Comparison of ENCODE assay signal across 13 cellular contexts in the genomic region with DNA sequence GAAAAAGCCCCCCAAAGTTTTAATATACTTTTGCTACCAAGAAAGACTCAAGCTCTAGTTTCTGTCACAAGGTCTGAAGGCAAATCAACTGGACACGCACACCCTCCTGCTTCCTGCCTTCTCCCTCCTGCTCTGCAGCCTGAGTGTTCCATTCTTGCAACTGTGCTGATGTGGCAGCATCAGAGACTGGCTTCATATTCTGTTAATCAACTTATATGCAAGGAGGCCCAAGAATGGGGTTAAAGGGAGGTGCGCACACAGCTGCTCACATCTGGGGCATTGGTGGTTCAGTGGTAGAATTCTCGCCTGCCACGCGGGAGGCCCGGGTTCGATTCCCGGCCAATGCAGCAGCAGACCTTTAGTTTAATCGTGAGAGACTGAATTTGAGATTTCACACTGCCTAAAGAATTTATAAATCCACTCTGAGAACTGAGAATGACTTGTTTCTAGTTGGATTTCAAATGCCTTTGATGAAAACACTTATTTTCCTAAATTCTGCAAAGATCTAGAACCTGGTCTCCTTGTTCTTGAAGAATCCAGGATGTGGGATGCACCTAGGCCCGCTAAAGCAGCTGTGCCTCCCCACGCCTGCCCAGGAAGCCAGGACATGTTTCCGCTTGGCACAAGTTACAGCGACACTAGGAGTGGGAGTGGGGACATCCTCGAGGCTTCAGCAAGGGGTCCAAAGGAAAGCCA. TPM values are rescaled to one million over a fixed set of nuclear protein-coding genes. Genes with fewer than 3 reads are reported as not detected.
DNase-seq lines count a peak whose midpoint lies in the region; ATAC-seq and TF ChIP-seq lines count a peak whose summit lies in the region.
"Had no signal": no experiment of that assay in that cellular context is flagged by ENCODE, and none has a peak within 500 bp of the region (broad histone marks: within the 10 kb centered on the region; RNA-seq: fewer than 3 reads in every experiment).

No MANE protein-coding gene starts in this region.

- no peak for DNase-seq in activated naive CD4-positive, alpha-beta T cell treated with anti-CD3 and anti-CD28 coated beads, Interleukin-2, amount 50 U/mL, for 72 hours (ENCODE audit: low spot score in 2 of 2)
- DNase-seq in activated naive CD4-positive, alpha-beta T cell (lab: John Stamatoyannopoulos, UW): no peak
- DNase-seq in chondrocyte (ENCODE audit: low spot score) (no peak), left kidney (ENCODE audit: low read depth, low spot score) (peak; percentile 80), uterus (peak; percentile 86 to 88), HuH-7 (ENCODE audit: low spot score) (no peak)
- DNase-seq in activated CD4-positive, alpha-beta T cell treated with anti-CD3 and anti-CD28 coated beads for 1 hour: no peak
- no peak for DNase-seq in activated CD4-positive, alpha-beta memory T cell treated with anti-CD3 and anti-CD28 coated beads for 36 hours
- DNase-seq: ACHN, KG1, NCI-H510A, T-helper 2 cell had no signal

- no peaks in the 10 kb centered on the region for H3K4me1 ChIP-seq in uterus

- no peaks in the 10 kb centered on the region for H3K27me3 Mint-ChIP-seq in chondrocyte (ENCODE audit: low read depth)
- H3K27me3 Mint-ChIP-seq in activated CD4-positive, alpha-beta memory T cell treated with anti-CD3 and anti-CD28 coated beads for 36 hours: no peaks in the 10 kb centered on the region

- no peak overlapping the region for H3K4me3 ChIP-seq in uterus

- ATAC-seq in activated naive CD4-positive, alpha-beta T cell treated with anti-CD3 and anti-CD28 coated beads, Interleukin-2, amount 50 U/mL, for 72 hours: no peak

- intact Hi-C loops in uterus (cut with DNase I; ENCODE audit: low total_unique reads): no loop called here
- intact Hi-C loops in activated CD4-positive, alpha-beta memory T cell treated with anti-CD3 and anti-CD28 coated beads for 36 hours (cut with micrococcal nuclease): no loop called here

- H3K36me3 Mint-ChIP-seq in activated naive CD4-positive, alpha-beta T cell treated with anti-CD3 and anti-CD28 coated beads, Interleukin-2, amount 50 U/mL, for 72 hours: no peaks in the 10 kb centered on the region
- H3K36me3 Mint-ChIP-seq in chondrocyte (ENCODE audit: low read depth): peaks cover 7% of the 10 kb centered on the region
- H3K36me3 Mint-ChIP-seq in activated CD4-positive, alpha-beta memory T cell treated with anti-CD3 and anti-CD28 coated beads for 36 hours: peaks cover 10% of the 10 kb centered on the region

- H3K9me3 Mint-ChIP-seq in activated naive CD4-positive, alpha-beta T cell treated with anti-CD3 and anti-CD28 coated beads, Interleukin-2, amount 50 U/mL, for 72 hours: no peaks in the 10 kb centered on the region
- no peaks in the 10 kb centered on the region for H3K9me3 Mint-ChIP-seq in chondrocyte (ENCODE audit: low read depth)
- H3K9me3 Mint-ChIP-seq in activated CD4-positive, alpha-beta memory T cell treated with anti-CD3 and anti-CD28 coated beads for 36 hours: no peaks in the 10 kb centered on the region

- no peaks in the 10 kb centered on the region for H3K36me3 ChIP-seq in uterus

- peaks cover 22% of the 10 kb centered on the region for H3K4me1 Mint-ChIP-seq in chondrocyte (ENCODE audit: low read depth)
- H3K4me1 Mint-ChIP-seq in activated CD4-positive, alpha-beta memory T cell treated with anti-CD3 and anti-CD28 coated beads for 36 hours (ENCODE audit: low read depth): peaks cover 9% of the 10 kb centered on the region

- POLR2A ChIA-PET in activated CD4-positive, alpha-beta memory T cell treated with anti-CD3 and anti-CD28 coated beads for 36 hours (lab: Charles Lee): no interaction called here

- no peaks in the 10 kb centered on the region for H3K27me3 ChIP-seq in uterus
- H3K27me3 ChIP-seq: neutrophil had no signal

- peak overlapping the region; percentile 36 to 78 for H3K27ac Mint-ChIP-seq in activated naive CD4-positive, alpha-beta T cell treated with anti-CD3 and anti-CD28 coated beads, Interleukin-2, amount 50 U/mL, for 72 hours
- peak overlapping the region; percentile 71 for H3K27ac Mint-ChIP-seq in chondrocyte (ENCODE audit: unreplicated experiment)
- no peak overlapping the region for H3K27ac Mint-ChIP-seq in activated CD4-positive, alpha-beta memory T cell treated with anti-CD3 and anti-CD28 coated beads for 36 hours

- no peak overlapping the region for H3K4me3 Mint-ChIP-seq in chondrocyte (ENCODE audit: unreplicated experiment)
- H3K4me3 Mint-ChIP-seq in activated CD4-positive, alpha-beta memory T cell treated with anti-CD3 and anti-CD28 coated beads for 36 hours: no peak overlapping the region

- H3K27ac ChIP-seq in uterus: no peak overlapping the region
- H3K27ac ChIP-seq: neutrophil had no signal

- H3K9me3 ChIP-seq in uterus: no peaks in the 10 kb centered on the region
- H3K9me3 ChIP-seq: neutrophil had no signal

- CTCF ChIA-PET in activated CD4-positive, alpha-beta memory T cell treated with anti-CD3 and anti-CD28 coated beads for 36 hours (lab: Charles Lee): no interaction called here

- no peak for TF ChIP-seq POLR2A in uterus (IDR thresholded peaks at IDR 0.05)

- no peak for TF ChIP-seq CTCF in chondrocyte (IDR thresholded peaks at IDR 0.05)
- no peak for TF ChIP-seq CTCF in uterus (IDR thresholded peaks at IDR 0.05)

RNA-seq across cellular contexts. Expression of gene VAC14, which starts 11.6 kb away (rescaled TPM):
- 10 to 100 TPM; 22.5 to 28.8 TPM for total RNA-seq in activated naive CD4-positive, alpha-beta T cell treated with anti-CD3 and anti-CD28 coated beads, Interleukin-2, amount 50 U/mL, for 72 hours
- total RNA-seq in chondrocyte: 35.6 to 40.3 TPM (median 37.9 TPM) in 3 replicates
- total RNA-seq in uterus: 10 to 100 TPM in 3 of 4 donors, 1 to 10 TPM in 1; 4.7 to 30.6 (median 17.4) TPM
- total RNA-seq in activated CD4-positive, alpha-beta memory T cell treated with anti-CD3 and anti-CD28 coated beads for 36 hours: 10 to 100 TPM; 22.2 to 25.0 TPM

Comparison
In these comparisons a context has a peak if more than half of its experiments do, and no peak if none do; other contexts are left out.
1. DNase-seq: peak in left kidney (single experiment) and uterus (2 of 2); none in activated naive CD4-positive, alpha-beta T cell treated with anti-CD3 and anti-CD28 coated beads, Interleukin-2, amount 50 U/mL, for 72 hours (0 of 2), activated naive CD4-positive, alpha-beta T cell (0 of 4), chondrocyte (single experiment), HuH-7 (single experiment), activated CD4-positive, alpha-beta T cell treated with anti-CD3 and anti-CD28 coated beads for 1 hour (single experiment) and activated CD4-positive, alpha-beta memory T cell treated with anti-CD3 and anti-CD28 coated beads for 36 hours (single experiment).